1 cellular context compared by ENCODE assay signal in the genomic region with DNA sequence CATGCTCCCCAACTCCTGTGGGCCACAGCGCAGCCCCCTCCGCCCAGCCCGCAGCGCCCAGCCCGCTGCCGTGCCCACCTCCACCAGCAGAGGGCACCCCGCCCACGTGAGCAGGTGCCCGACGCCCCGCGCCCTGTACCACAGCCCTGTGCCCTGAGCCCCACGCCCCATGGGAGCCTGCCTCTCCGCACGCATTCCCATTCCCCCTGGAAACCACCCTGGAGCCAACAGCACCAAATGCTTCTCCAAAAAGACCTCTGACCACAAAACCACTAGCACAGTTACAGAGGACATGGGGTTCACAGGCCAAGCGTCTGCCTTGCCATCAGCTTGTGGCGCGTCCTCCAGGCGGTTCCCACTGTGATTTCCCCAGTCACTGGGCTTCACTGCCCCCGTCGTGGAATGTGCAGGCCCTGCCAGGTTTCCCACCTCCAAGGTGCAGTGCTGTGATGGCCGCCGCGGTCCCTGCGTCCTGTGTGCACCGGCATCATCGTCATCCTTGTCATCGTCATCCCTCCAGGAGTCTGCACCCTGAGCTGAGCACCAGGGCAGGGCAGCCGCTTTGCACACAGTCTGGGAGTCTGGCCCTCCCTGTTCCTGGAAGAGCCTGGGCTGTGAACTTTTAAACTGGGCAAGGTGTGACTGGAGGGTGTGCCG.
TF ChIP-seq lines count a peak whose summit lies in the region.

No MANE protein-coding gene starts in this region.

TF ChIP-seq in HepG2, 621 proteins besides CTCF, POLR2A, EP300 and RAD21 (continued from another document and continues in another):
- TF ChIP-seq ZBTB40 (IDR thresholded peaks at IDR 0.05) (no peak), ZBTB40 (CRISPR knock-in tag; IDR thresholded peaks at IDR 0.05) (0 out of 2 replicates have a peak, but pooled peaks have one; percentile 1), FLYWCH1 (CRISPR knock-in tag; IDR thresholded peaks at IDR 0.05) (no peak), THRA (CRISPR knock-in tag; IDR thresholded peaks at IDR 0.05; ENCODE audit: borderline replicate concordance) (no peak), ZFYVE20 (CRISPR knock-in tag; IDR thresholded peaks at IDR 0.05; ENCODE audit: borderline replicate concordance, low read depth) (0 out of 2 replicates have a peak, but pooled peaks have one; percentile 42), ZNF775 (CRISPR knock-in tag; IDR thresholded peaks at IDR 0.05; ENCODE audit: borderline replicate concordance) (no peak), ZNF451 (CRISPR knock-in tag; IDR thresholded peaks at IDR 0.05) (0 out of 2 replicates have a peak, but pooled peaks have one; percentile 37), SKIL (CRISPR knock-in tag; IDR thresholded peaks at IDR 0.05; ENCODE audit: borderline replicate concordance) (0 out of 2 replicates have a peak, but pooled peaks have one; percentile 22), NR3C1 (CRISPR knock-in tag; IDR thresholded peaks at IDR 0.05) (no peak), ZNF782 (CRISPR knock-in tag; IDR thresholded peaks at IDR 0.05; ENCODE audit: borderline replicate concordance) (no peak), ZBTB42 (CRISPR knock-in tag; IDR thresholded peaks at IDR 0.05) (no peak), SALL1 (CRISPR knock-in tag; IDR thresholded peaks at IDR 0.05) (peak; percentile 59), ZNF615 (CRISPR knock-in tag; IDR thresholded peaks at IDR 0.05; ENCODE audit: borderline replicate concordance) (no peak), GABPB1 (CRISPR knock-in tag; IDR thresholded peaks at IDR 0.05) (peak; percentile 45; the same call in 1 of the 2 replicates), MAX (IDR thresholded peaks at IDR 0.05) (peak; percentile 81), KDM1A (CRISPR knock-in tag; IDR thresholded peaks at IDR 0.05) (no peak), DNMT3B (CRISPR knock-in tag; conservative IDR thresholded peaks at IDR 0.05) (no peak), MEIS1 (CRISPR knock-in tag; IDR thresholded peaks at IDR 0.05; ENCODE audit: borderline replicate concordance) (no peak), STAG1 (CRISPR knock-in tag; IDR thresholded peaks at IDR 0.05) (peak; percentile 95), ZNF276 (CRISPR knock-in tag; IDR thresholded peaks at IDR 0.05; ENCODE audit: low read depth) (no peak), ARNTL (CRISPR knock-in tag; IDR thresholded peaks at IDR 0.05) (no peak), KDM5B (CRISPR knock-in tag; IDR thresholded peaks at IDR 0.05; ENCODE audit: borderline replicate concordance) (peak; percentile 20; the same call in 1 of the 2 replicates), SMC3 (IDR thresholded peaks at IDR 0.05; ENCODE audit: low read length) (peak; percentile 31; the same call in 1 of the 2 replicates), RNF2 (conservative IDR thresholded peaks at IDR 0.05; ENCODE audit: low read depth) (0 out of 2 replicates have a peak, but pooled peaks have one; percentile 44), CBX1 (IDR thresholded peaks at IDR 0.05; ENCODE audit: low read depth) (no peak), AGO1 (IDR thresholded peaks at IDR 0.05; ENCODE audit: low read depth, low read length, poor library complexity, severe bottlenecking) (peak; percentile 39), ZEB1 (IDR thresholded peaks at IDR 0.05; ENCODE audit: insufficient replicate concordance, low read depth) (no peak)
- TF ChIP-seq, protein P1, sequence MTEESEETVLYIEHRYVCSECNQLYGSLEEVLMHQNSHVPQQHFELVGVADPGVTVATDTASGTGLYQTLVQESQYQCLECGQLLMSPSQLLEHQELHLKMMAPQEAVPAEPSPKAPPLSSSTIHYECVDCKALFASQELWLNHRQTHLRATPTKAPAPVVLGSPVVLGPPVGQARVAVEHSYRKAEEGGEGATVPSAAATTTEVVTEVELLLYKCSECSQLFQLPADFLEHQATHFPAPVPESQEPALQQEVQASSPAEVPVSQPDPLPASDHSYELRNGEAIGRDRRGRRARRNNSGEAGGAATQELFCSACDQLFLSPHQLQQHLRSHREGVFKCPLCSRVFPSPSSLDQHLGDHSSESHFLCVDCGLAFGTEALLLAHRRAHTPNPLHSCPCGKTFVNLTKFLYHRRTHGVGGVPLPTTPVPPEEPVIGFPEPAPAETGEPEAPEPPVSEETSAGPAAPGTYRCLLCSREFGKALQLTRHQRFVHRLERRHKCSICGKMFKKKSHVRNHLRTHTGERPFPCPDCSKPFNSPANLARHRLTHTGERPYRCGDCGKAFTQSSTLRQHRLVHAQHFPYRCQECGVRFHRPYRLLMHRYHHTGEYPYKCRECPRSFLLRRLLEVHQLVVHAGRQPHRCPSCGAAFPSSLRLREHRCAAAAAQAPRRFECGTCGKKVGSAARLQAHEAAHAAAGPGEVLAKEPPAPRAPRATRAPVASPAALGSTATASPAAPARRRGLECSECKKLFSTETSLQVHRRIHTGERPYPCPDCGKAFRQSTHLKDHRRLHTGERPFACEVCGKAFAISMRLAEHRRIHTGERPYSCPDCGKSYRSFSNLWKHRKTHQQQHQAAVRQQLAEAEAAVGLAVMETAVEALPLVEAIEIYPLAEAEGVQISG (CRISPR knock-in tag; IDR thresholded peaks at IDR 0.05): 0 out of 2 replicates have a peak, but pooled peaks have one; percentile 29
- TF ChIP-seq, protein P2, sequence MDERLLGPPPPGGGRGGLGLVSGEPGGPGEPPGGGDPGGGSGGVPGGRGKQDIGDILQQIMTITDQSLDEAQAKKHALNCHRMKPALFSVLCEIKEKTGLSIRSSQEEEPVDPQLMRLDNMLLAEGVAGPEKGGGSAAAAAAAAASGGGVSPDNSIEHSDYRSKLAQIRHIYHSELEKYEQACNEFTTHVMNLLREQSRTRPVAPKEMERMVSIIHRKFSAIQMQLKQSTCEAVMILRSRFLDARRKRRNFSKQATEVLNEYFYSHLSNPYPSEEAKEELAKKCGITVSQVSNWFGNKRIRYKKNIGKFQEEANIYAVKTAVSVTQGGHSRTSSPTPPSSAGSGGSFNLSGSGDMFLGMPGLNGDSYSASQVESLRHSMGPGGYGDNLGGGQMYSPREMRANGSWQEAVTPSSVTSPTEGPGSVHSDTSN (CRISPR knock-in tag; IDR thresholded peaks at IDR 0.05): no peak
- TF ChIP-seq, protein P3, sequence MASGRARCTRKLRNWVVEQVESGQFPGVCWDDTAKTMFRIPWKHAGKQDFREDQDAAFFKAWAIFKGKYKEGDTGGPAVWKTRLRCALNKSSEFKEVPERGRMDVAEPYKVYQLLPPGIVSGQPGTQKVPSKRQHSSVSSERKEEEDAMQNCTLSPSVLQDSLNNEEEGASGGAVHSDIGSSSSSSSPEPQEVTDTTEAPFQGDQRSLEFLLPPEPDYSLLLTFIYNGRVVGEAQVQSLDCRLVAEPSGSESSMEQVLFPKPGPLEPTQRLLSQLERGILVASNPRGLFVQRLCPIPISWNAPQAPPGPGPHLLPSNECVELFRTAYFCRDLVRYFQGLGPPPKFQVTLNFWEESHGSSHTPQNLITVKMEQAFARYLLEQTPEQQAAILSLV (CRISPR knock-in tag; IDR thresholded peaks at IDR 0.05; ENCODE audit: borderline replicate concordance): no peak
- TF ChIP-seq, protein P4, sequence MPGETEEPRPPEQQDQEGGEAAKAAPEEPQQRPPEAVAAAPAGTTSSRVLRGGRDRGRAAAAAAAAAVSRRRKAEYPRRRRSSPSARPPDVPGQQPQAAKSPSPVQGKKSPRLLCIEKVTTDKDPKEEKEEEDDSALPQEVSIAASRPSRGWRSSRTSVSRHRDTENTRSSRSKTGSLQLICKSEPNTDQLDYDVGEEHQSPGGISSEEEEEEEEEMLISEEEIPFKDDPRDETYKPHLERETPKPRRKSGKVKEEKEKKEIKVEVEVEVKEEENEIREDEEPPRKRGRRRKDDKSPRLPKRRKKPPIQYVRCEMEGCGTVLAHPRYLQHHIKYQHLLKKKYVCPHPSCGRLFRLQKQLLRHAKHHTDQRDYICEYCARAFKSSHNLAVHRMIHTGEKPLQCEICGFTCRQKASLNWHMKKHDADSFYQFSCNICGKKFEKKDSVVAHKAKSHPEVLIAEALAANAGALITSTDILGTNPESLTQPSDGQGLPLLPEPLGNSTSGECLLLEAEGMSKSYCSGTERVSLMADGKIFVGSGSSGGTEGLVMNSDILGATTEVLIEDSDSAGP (CRISPR knock-in tag; IDR thresholded peaks at IDR 0.05; ENCODE audit: borderline replicate concordance): peak; percentile 43; the same call in 1 of the 2 replicates
